ENCODE assay signal across 8 cellular contexts in the genomic region with DNA sequence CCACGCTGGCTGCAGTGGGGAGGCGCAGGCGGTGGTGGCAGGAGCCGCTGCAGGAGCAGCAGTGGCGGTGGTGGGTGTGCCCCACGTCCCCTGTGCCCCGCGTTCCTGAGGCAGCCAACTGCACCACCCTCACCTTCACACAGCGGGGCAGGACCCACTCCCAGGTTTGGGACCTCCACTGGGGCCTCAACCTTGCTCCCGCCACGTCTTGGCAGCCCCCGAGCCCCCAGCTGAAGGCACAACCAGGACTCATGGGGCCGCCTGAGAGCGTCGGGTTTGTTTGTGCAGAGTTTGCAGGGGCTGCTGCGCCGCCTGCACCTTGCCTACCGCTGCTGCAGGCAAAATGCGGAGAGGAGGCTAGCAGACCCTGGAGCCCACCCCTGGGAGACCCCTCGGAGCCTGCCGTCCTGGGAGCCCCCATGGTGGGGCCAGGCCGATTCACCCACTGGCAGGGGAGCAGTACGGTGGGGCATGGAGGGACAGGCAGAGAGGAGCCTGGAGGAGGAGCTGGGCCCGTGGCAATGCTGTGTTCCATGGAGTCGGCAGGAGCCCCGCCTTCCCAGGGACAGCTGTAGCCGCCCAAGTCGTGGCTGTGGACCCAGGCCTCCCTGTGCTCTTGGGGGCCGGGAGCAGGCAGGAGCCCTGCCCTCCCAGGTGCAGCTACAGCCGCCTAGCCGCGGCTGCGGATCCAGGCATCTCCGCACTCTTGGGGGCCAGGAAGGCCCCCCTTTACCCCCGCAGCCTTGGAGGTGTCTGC. TPM values are rescaled to one million over a fixed set of nuclear protein-coding genes. Genes with fewer than 3 reads are reported as not detected.
DNase-seq lines count a peak whose midpoint lies in the region; ATAC-seq, FAIRE-seq and TF ChIP-seq lines count a peak whose summit lies in the region.

No MANE protein-coding gene starts in this region.

- DNase-seq in Ammon's horn (ENCODE audit: low spot score) (peak; percentile 48), ascending aorta (ENCODE audit: low spot score in 2 of 2) (no peak), kidney (peak; percentile 85), EL (no peak), NOMO-1 (lab: John Stamatoyannopoulos, UW; ENCODE audit: unreplicated experiment in 2 of 2) (no peak)

- H3K36me3 ChIP-seq in ascending aorta (no peaks in the 10 kb centered on the region), kidney (ENCODE audit: control insufficient read depth in 1 of 2, insufficient read depth in 2 of 2, low read length in 2 of 2) (no peaks in the 10 kb centered on the region), stomach smooth muscle (ENCODE audit: control insufficient read depth in 2 of 2, insufficient read depth in 2 of 2, low read length in 2 of 2) (no peaks in the 10 kb centered on the region)

- ATAC-seq in HG02642 (IDR thresholded peaks at IDR 0.05; ENCODE audit: poor library complexity, unreplicated experiment) (peak; percentile 37), GM19455 (IDR thresholded peaks at IDR 0.05; ENCODE audit: unreplicated experiment) (no peak)

- H3K9me3 ChIP-seq in ascending aorta (no peaks in the 10 kb centered on the region), kidney (ENCODE audit: control insufficient read depth in 1 of 2, low read length in 2 of 2) (no peaks in the 10 kb centered on the region), stomach smooth muscle (ENCODE audit: control insufficient read depth in 2 of 2, low read length in 2 of 2) (no peaks in the 10 kb centered on the region)

- H3K4me1 ChIP-seq in ascending aorta = peaks cover 0 to 7% of the 10 kb centered on the region in 2 donors
- H3K4me1 ChIP-seq in kidney (ENCODE audit: control insufficient read depth in 1 of 2, insufficient read depth in 1 of 2, low read depth in 1 of 2, low read length in 2 of 2) = peaks cover 0 to 4% of the 10 kb centered on the region in 2 donors
- H3K4me1 ChIP-seq in stomach smooth muscle (ENCODE audit: control insufficient read depth, insufficient read depth, low read length) = peaks cover 11% of the 10 kb centered on the region

- intact Hi-C loops in ascending aorta (cut with DNase I) = loop anchor here (10.0 kb wide), 1 partner anchor 544 kb away; no protein-coding TSS in a partner anchor
- intact Hi-C loops in kidney (cut with DNase I) = loop anchor here (10.0 kb wide), 1 partner anchor 184 kb away; no protein-coding TSS in a partner anchor

- FAIRE-seq in kidney (lab: Jason Lieb, UNC) = no peak

- H3K27me3 ChIP-seq in ascending aorta (no peaks in the 10 kb centered on the region), stomach smooth muscle (ENCODE audit: control insufficient read depth in 1 of 2, insufficient read depth in 2 of 2, low read length in 2 of 2) (peaks cover 0 to 4% of the 10 kb centered on the region in 2 donors)

- peak in 1 of 3 experiments; percentile 11 for TF ChIP-seq CTCF in ascending aorta (IDR thresholded peaks at IDR 0.05)
- TF ChIP-seq CTCF in kidney (IDR thresholded peaks at IDR 0.05; ENCODE audit: borderline replicate concordance, extremely low read depth, insufficient read depth) = no peak

- H3K27ac ChIP-seq in ascending aorta (no peak overlapping the region), kidney (ENCODE audit: low read depth in 2 of 2, low read length in 2 of 2) (peak overlapping the region; percentile 75 to 79), stomach smooth muscle (ENCODE audit: low read length) (no peak overlapping the region)

- H3K4me3 ChIP-seq in ascending aorta (peak overlapping the region; percentile 63 to 74), kidney (ENCODE audit: low read length in 2 of 2) (peak overlapping the region; percentile 67 to 68), stomach smooth muscle (ENCODE audit: low read length in 2 of 2) (peak overlapping the region; percentile 54 to 72)

- peak overlapping the region; percentile 29 to 80 for H3K9ac ChIP-seq in kidney (ENCODE audit: low read length in 2 of 2)
- H3K9ac ChIP-seq in stomach smooth muscle (ENCODE audit: low read length in 2 of 2) = peak overlapping the region in 1 of 2 donors; percentile 51

RNA-seq across cellular contexts. Expression of a gene that starts 14.7 kb away (rescaled TPM):
- not detected for total RNA-seq in ascending aorta
- 3.1 TPM for total RNA-seq in kidney
- polyA plus RNA-seq in kidney (ENCODE audit: insufficient read depth, low read depth, low replicate concordance) = 1.7 TPM

Comparison
In these comparisons a context has a peak if more than half of its experiments do, and no peak if none do; other contexts are left out.
1. DNase-seq: peak in Ammon's horn (single experiment) and kidney (single experiment); none in ascending aorta (0 of 2), EL (single experiment) and NOMO-1 (0 of 2).
2. H3K27ac ChIP-seq: peak in kidney (2 of 2); none in ascending aorta (0 of 2) and stomach smooth muscle (single experiment).
3. Peak in every context shown above with its lines, with median percentiles within 50 percentile points of each other: H3K4me3 ChIP-seq.